In genomic region chr20:53655909-53656652, GRCh38 we compare ENCODE assay signal across 9 cellular contexts.
DNase-seq lines count a peak whose midpoint lies in the region; FAIRE-seq and TF ChIP-seq lines count a peak whose summit lies in the region.
"Had no signal": no experiment of that assay in that cellular context is flagged by ENCODE, and none has a peak within 500 bp of the region (broad histone marks: within the 10 kb centered on the region; RNA-seq: fewer than 3 reads in every experiment).

No MANE protein-coding gene starts in this region.

- WGBS in esophagus squamous epithelium, 2 donors = 41 to 55% methylated on average over 6 of the region's 6 CpGs
- WGBS in spleen, 5 donors = 37 to 50% (median 44%) methylated on average over 6 of the region's 6 CpGs

- H3K9me3 ChIP-seq in Peyer's patch (no peaks in the 10 kb centered on the region), esophagus squamous epithelium (no peaks in the 10 kb centered on the region), spleen (no peaks in the 10 kb centered on the region)

- intact Hi-C loops in esophagus squamous epithelium (cut with DNase I) = no loop called here
- intact Hi-C loops in spleen (cut with DNase I; ENCODE audit: low total_unique reads) = no loop called here

- no peak overlapping the region for H3K4me3 ChIP-seq in Peyer's patch
- no peak overlapping the region for H3K4me3 ChIP-seq in esophagus squamous epithelium
- no peak overlapping the region for H3K4me3 ChIP-seq in spleen
- no peak overlapping the region for H3K4me3 ChIP-seq in H7 (ENCODE audit: insufficient read depth, low read depth, low read length)

- FAIRE-seq in GM19239 (lab: Jason Lieb, UNC) = peak; percentile 80

- TF ChIP-seq POLR2A in Peyer's patch (IDR thresholded peaks at IDR 0.05) = no peak
- TF ChIP-seq POLR2A in esophagus squamous epithelium (IDR thresholded peaks at IDR 0.05) = no peak
- TF ChIP-seq POLR2A in spleen (IDR thresholded peaks at IDR 0.05) = no peak
- no peak for TF ChIP-seq POLR2A in erythroblast (IDR thresholded peaks at IDR 0.05; ENCODE audit: low read length)

- H3K36me3 ChIP-seq in Peyer's patch (no peaks in the 10 kb centered on the region), esophagus squamous epithelium (no peaks in the 10 kb centered on the region), spleen (no peaks in the 10 kb centered on the region), H7 (replicated peaks; ENCODE audit: control insufficient read depth, insufficient read depth, low read length) (no peaks in the 10 kb centered on the region)

- H3K4me1 ChIP-seq in Peyer's patch (peaks cover 0 to 39% (median 19%) of the 10 kb centered on the region in 4 donors), esophagus squamous epithelium (peaks cover 21 to 57% (median 23%) of the 10 kb centered on the region in 3 donors), spleen (peaks cover 39 to 99% (median 85%) of the 10 kb centered on the region in 6 donors)

- no peak for DNase-seq in GM19239 (ENCODE audit: insufficient read length, low spot score)
- no peak for DNase-seq in Peyer's patch
- no peak for DNase-seq in esophagus squamous epithelium (lab: John Stamatoyannopoulos, UW)
- DNase-seq in spleen = no peak
- DNase-seq in midbrain (lab: John Stamatoyannopoulos, UW) = no peak
- no peak for DNase-seq in cerebellar nuclear complex (lab: John Stamatoyannopoulos, UW)
- no peak for DNase-seq in H7
- no peak for DNase-seq in erythroblast (lab: John Stamatoyannopoulos, UW)
- DNase-seq: stimulated activated CD4-positive, alpha-beta T cell treated with anti-CD3 and anti-CD28 coated beads, Interleukin-12 subunit alpha, Interleukin-12 subunit beta, amount 100 ng/mL, for 4 hours had no signal

- H3K27ac ChIP-seq in Peyer's patch (peak overlapping the region; percentile 5 to 17 (median 12)), esophagus squamous epithelium (peak overlapping the region; percentile 25 to 58 (median 49)), spleen (peak overlapping the region; percentile 60 to 86 (median 80))

- TF ChIP-seq CTCF in Peyer's patch (IDR thresholded peaks at IDR 0.05) (no peak), esophagus squamous epithelium (IDR thresholded peaks at IDR 0.05) (no peak), spleen (IDR thresholded peaks at IDR 0.05 in 8 of 11, conservative IDR thresholded peaks at IDR 0.05 in 3 of 11) (no peak)

- no peaks in the 10 kb centered on the region for H3K27me3 ChIP-seq in Peyer's patch
- H3K27me3 ChIP-seq in esophagus squamous epithelium = no peaks in the 10 kb centered on the region
- no peaks in the 10 kb centered on the region for H3K27me3 ChIP-seq in spleen (replicated peaks in 1 of 7)
- no peaks in the 10 kb centered on the region for H3K27me3 ChIP-seq in H7 (ENCODE audit: control insufficient read depth, insufficient read depth, low read length)

Comparison
In these comparisons a context has a peak if more than half of its experiments do, and no peak if none do; other contexts are left out.
1. H3K27ac ChIP-seq: peak in every context shown above with its lines; median percentile 80 in spleen; 49 in esophagus squamous epithelium; 12 in Peyer's patch.